15 cellular contexts compared by ENCODE assay signal in the genomic region with DNA sequence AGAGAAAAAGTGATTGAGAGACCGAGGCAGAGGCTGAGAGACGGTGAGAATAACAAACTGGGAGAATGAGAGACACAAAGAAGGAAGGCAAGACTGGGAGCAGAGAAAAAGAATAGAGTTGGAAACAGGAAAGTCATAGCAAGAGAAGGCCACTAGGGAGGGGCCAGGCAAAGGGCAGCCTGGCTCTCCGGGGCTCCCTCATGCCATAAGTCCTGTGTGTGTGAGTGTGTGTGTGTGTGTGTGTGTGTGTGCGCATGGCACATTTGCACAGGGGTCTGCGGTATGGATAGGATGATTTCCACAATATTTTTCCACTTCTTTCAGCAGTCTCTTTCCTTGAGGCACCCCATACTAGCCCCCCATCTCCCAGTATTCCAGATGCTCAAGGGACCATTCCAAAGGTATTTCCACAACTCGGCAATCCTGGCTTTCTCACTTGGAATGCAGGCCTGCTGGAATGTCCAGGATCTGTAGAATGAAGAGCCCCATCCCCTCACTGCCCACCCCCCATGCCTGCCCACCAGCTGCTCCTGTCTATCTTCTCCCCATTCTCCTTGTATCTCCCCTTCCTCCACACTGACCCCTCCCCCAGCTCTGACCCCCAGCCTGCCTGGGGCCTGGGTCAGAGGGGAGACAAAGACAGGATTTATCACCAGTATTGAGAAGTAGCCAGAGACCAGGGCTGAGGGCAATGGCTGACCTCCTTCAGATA. TPM values are rescaled to one million over a fixed set of nuclear protein-coding genes. Genes with fewer than 3 reads are reported as not detected.
DNase-seq lines count a peak whose midpoint lies in the region; ATAC-seq and TF ChIP-seq lines count a peak whose summit lies in the region.
"Had no signal": no experiment of that assay in that cellular context is flagged by ENCODE, and none has a peak within 500 bp of the region (broad histone marks: within the 10 kb centered on the region; RNA-seq: fewer than 3 reads in every experiment).

No MANE protein-coding gene starts in this region.

- no peak for TF ChIP-seq EP300 in ovary (IDR thresholded peaks at IDR 0.05)

- peaks cover 41% of the 10 kb centered on the region for H3K4me1 ChIP-seq in endodermal cell (ENCODE audit: control insufficient read depth, insufficient read depth, low read length)
- peaks cover 20% of the 10 kb centered on the region for H3K4me1 ChIP-seq in ovary (ENCODE audit: insufficient read depth)
- peaks cover 24% of the 10 kb centered on the region for H3K4me1 ChIP-seq in psoas muscle
- H3K4me1 ChIP-seq in heart right ventricle: peaks cover 4 to 59% (median 33%) of the 10 kb centered on the region in 9 donors

- TF ChIP-seq CTCF in CD4-positive, alpha-beta T cell (IDR thresholded peaks at IDR 0.05): no peak
- TF ChIP-seq CTCF in endodermal cell (conservative IDR thresholded peaks at IDR 0.05) (peak; percentile 62), ovary (IDR thresholded peaks at IDR 0.05) (no peak), omental fat pad (IDR thresholded peaks at IDR 0.05) (no peak), psoas muscle (IDR thresholded peaks at IDR 0.05) (no peak), heart right ventricle (IDR thresholded peaks at IDR 0.05) (no peak)

- TF ChIP-seq POLR2A in ovary (IDR thresholded peaks at IDR 0.05): no peak

- peaks cover 18% of the 10 kb centered on the region for H3K4me1 Mint-ChIP-seq in CD4-positive, alpha-beta T cell (ENCODE audit: low read depth)
- peaks cover 43% of the 10 kb centered on the region for H3K4me1 Mint-ChIP-seq in endodermal cell

- no peak overlapping the region for H3K27ac ChIP-seq in CD4-positive, alpha-beta T cell (ENCODE audit: low read depth, low read length)
- H3K27ac ChIP-seq in endodermal cell (ENCODE audit: low read depth, low read length): peak overlapping the region; percentile 86
- peak overlapping the region; percentile 24 to 88 for H3K27ac ChIP-seq in ovary
- H3K27ac ChIP-seq in psoas muscle: no peak overlapping the region
- no peak overlapping the region for H3K27ac ChIP-seq in heart right ventricle

- no peaks in the 10 kb centered on the region for H3K9me3 ChIP-seq in CD4-positive, alpha-beta T cell (ENCODE audit: control insufficient read depth, low read length)
- H3K9me3 ChIP-seq in endodermal cell (ENCODE audit: control insufficient read depth, low read length) (no peaks in the 10 kb centered on the region), ovary (no peaks in the 10 kb centered on the region), psoas muscle (no peaks in the 10 kb centered on the region), heart right ventricle (no peaks in the 10 kb centered on the region)
- H3K9me3 ChIP-seq: Caco-2 had no signal

- POLR2A ChIA-PET in CD4-positive, alpha-beta T cell (lab: Charles Lee): no interaction called here

- peaks cover 14% of the 10 kb centered on the region for H3K36me3 ChIP-seq in endodermal cell (ENCODE audit: control insufficient read depth, insufficient read depth, low read length)
- H3K36me3 ChIP-seq in ovary: no peaks in the 10 kb centered on the region
- H3K36me3 ChIP-seq in psoas muscle (ENCODE audit: insufficient read depth in 1 of 2, low read depth in 1 of 2): peaks cover 5 to 13% of the 10 kb centered on the region in 2 donors
- peaks cover 0 to 21% (median 8%) of the 10 kb centered on the region in 9 donors for H3K36me3 ChIP-seq in heart right ventricle

- peak overlapping the region; percentile 8 for H3K4me3 Mint-ChIP-seq in CD4-positive, alpha-beta T cell
- no peak overlapping the region for H3K4me3 Mint-ChIP-seq in endodermal cell

- DNase-seq in CD4-positive, alpha-beta T cell: no peak
- peak; percentile 41 for DNase-seq in NCI-H69 (lab: John Stamatoyannopoulos, UW)
- peak; percentile 72 for DNase-seq in endodermal cell
- no peak for DNase-seq in ovary
- DNase-seq in NCI-H748 (lab: John Stamatoyannopoulos, UW; ENCODE audit: unreplicated experiment): no peak
- DNase-seq in omental fat pad (ENCODE audit: low spot score): no peak
- no peak for DNase-seq in psoas muscle
- DNase-seq in heart right ventricle: no peak
- DNase-seq: activated CD8-positive, alpha-beta memory T cell treated with anti-CD3 and anti-CD28 coated beads, Interleukin-2, amount 50 U/mL, for 48 hours; Caco-2; NCI-H1092; NCI-H510A; SIG-M5 had no signal

- no peak for ATAC-seq in CD4-positive, alpha-beta T cell (ENCODE audit: poor library complexity)
- ATAC-seq in omental fat pad (ENCODE audit: low FRiP score) (no peak), psoas muscle (no peak), heart right ventricle (no peak)

- WGBS in endodermal cell (ENCODE audit: insufficient coverage in 1 of 2, insufficient read length in 1 of 2), 2 experiments: 58 to 73% methylated on average over 4 to 5 of the region's 6 CpGs
- WGBS in ovary, 3 donors: 68 to 77% (median 69%) methylated on average over 6 of the region's 6 CpGs
- WGBS in psoas muscle, 3 donors: 71 to 84% (median 78%) methylated on average over 6 of the region's 6 CpGs
- 64 to 68% methylated on average over 6 of the region's 6 CpGs for WGBS in heart right ventricle, 2 donors

- H3K27me3 Mint-ChIP-seq in CD4-positive, alpha-beta T cell: no peaks in the 10 kb centered on the region
- H3K27me3 Mint-ChIP-seq in endodermal cell (ENCODE audit: insufficient read depth): no peaks in the 10 kb centered on the region

- no peaks in the 10 kb centered on the region for H3K27me3 ChIP-seq in CD4-positive, alpha-beta T cell (ENCODE audit: control insufficient read depth, insufficient read depth, low read length)
- no peaks in the 10 kb centered on the region for H3K27me3 ChIP-seq in endodermal cell (ENCODE audit: control insufficient read depth, insufficient read depth, low read length, poor library complexity, severe bottlenecking)
- H3K27me3 ChIP-seq in ovary: no peaks in the 10 kb centered on the region
- H3K27me3 ChIP-seq in psoas muscle (ENCODE audit: insufficient read depth in 3 of 3, low read length in 2 of 3): no peaks in the 10 kb centered on the region
- H3K27me3 ChIP-seq in heart right ventricle: no peaks in the 10 kb centered on the region

- peak overlapping the region; percentile 7 for H3K27ac Mint-ChIP-seq in CD4-positive, alpha-beta T cell
- H3K27ac Mint-ChIP-seq in endodermal cell: peak overlapping the region; percentile 88

- intact Hi-C loops in CD4-positive, alpha-beta T cell (cut with DNase I, micrococcal nuclease): no loop called here
- intact Hi-C loops in ovary (cut with DNase I) (loop anchor here in 3 of 4 donors (5.0 to 10.0 kb wide), 3 partner anchors 70 to 360 kb away; a partner anchor contains a TSS), psoas muscle (cut with DNase I) (loop anchor here in 1 of 2 donors (5.0 kb wide), 1 partner anchor 368 kb away; a partner anchor contains a TSS), heart right ventricle (cut with DNase I) (loop anchor here in 1 of 10 donors (10.0 kb wide), 1 partner anchor 340 kb away; no protein-coding TSS in a partner anchor)

- no peaks in the 10 kb centered on the region for H3K9me3 Mint-ChIP-seq in CD4-positive, alpha-beta T cell
- no peaks in the 10 kb centered on the region for H3K9me3 Mint-ChIP-seq in endodermal cell

- no peak overlapping the region for H3K9ac ChIP-seq in endodermal cell (ENCODE audit: extremely low read depth, low read length, poor library complexity, severe bottlenecking)

- CTCF ChIA-PET in CD4-positive, alpha-beta T cell (lab: Charles Lee): no interaction called here

- H3K4me3 ChIP-seq in endodermal cell (ENCODE audit: low read length) (no peak overlapping the region), ovary (no peak overlapping the region), psoas muscle (no peak overlapping the region), heart right ventricle (no peak overlapping the region)

- H3K36me3 Mint-ChIP-seq in CD4-positive, alpha-beta T cell (ENCODE audit: low read depth): peaks cover 24% of the 10 kb centered on the region
- H3K36me3 Mint-ChIP-seq in endodermal cell (ENCODE audit: low read depth): peaks cover 8% of the 10 kb centered on the region

RNA-seq across cellular contexts. Expression of a gene that starts 9.0 kb away (rescaled TPM):
- total RNA-seq in CD4-positive, alpha-beta T cell: under 1 TPM; 0.27 to 0.53 TPM
- total RNA-seq in endodermal cell (not detected), ovary (1 to 10 TPM in 2 of 7 donors, under 1 TPM in 5; 0.12 to 3.1 (median 0.43) TPM), omental fat pad (1 to 10 TPM in 3 of 4 donors, not detected in 1; 1.0 to 3.5 (median 2.9) TPM), psoas muscle (under 1 TPM in 1 of 4 donors, not detected in 3; 0.40 TPM), heart right ventricle (1 to 10 TPM in 1 of 10 donors, under 1 TPM in 3, not detected in 6; 0.15 to 2.9 (median 0.25) TPM)
- 0.11 TPM for polyA plus RNA-seq in endodermal cell (2013, experiment 1 of 2)
- not detected for polyA plus RNA-seq in endodermal cell (2013, experiment 2 of 2)
- polyA plus RNA-seq in ovary (under 1 TPM; 0.22 to 0.42 TPM), psoas muscle (under 1 TPM in 1 of 3 donors, not detected in 2; 0.16 TPM), heart right ventricle (under 1 TPM in 1 of 2 donors, not detected in 1; 0.45 TPM)
- total RNA-seq: Caco-2, fibroblast of lung, myocyte had no signal

RNA-seq across cellular contexts. Expression of a gene that starts 29.3 kb away (rescaled TPM):
- total RNA-seq in CD4-positive, alpha-beta T cell: 1 to 10 TPM; 3.8 to 4.7 TPM
- total RNA-seq in endodermal cell (10 to 100 TPM; 10.5 to 16.3 TPM), ovary (10 to 100 TPM in 1 of 7 donors, 1 to 10 TPM in 6; 4.3 to 30.5 (median 6.5) TPM), omental fat pad (10 to 100 TPM in 3 of 4 donors, 1 to 10 TPM in 1; 9.5 to 36.3 (median 21.8) TPM), psoas muscle (10 to 100 TPM; 25.5 to 85.8 (median 68.9) TPM), heart right ventricle (10 to 100 TPM in 2 of 10 donors, 1 to 10 TPM in 8; 3.8 to 19.1 (median 4.8) TPM)
- polyA plus RNA-seq in endodermal cell (2013, experiment 1 of 2): 39.3 TPM
- polyA plus RNA-seq in endodermal cell (2013, experiment 2 of 2): 35.5 TPM
- polyA plus RNA-seq in ovary (1 to 10 TPM; 3.6 to 4.5 TPM), psoas muscle (10 to 100 TPM in 2 of 3 donors, 1 to 10 TPM in 1; 4.9 to 28.0 (median 24.5) TPM), heart right ventricle (10 to 100 TPM in 1 of 2 donors, 1 to 10 TPM in 1; 8.1 to 10.5 TPM)

RNA-seq across cellular contexts. Expression of a gene that starts 30.3 kb away (rescaled TPM):
- total RNA-seq in CD4-positive, alpha-beta T cell: 10 to 100 TPM; 31.2 to 33.9 TPM
- 100 to 1,000 TPM; 153 to 183 TPM for total RNA-seq in endodermal cell
- 138 TPM for polyA plus RNA-seq in endodermal cell (2013, experiment 1 of 2)
- polyA plus RNA-seq in endodermal cell (2013, experiment 2 of 2): 134 TPM
- total RNA-seq in ovary: 100 to 1,000 TPM in 4 of 7 donors, 10 to 100 TPM in 3; 41.7 to 117 (median 108) TPM
- 100 to 1,000 TPM in 1 of 2 donors, 10 to 100 TPM in 1; 79.4 to 219 TPM for polyA plus RNA-seq in ovary
- total RNA-seq in omental fat pad: 100 to 1,000 TPM in 1 of 4 donors, 10 to 100 TPM in 3; 55.5 to 114 (median 81.8) TPM
- total RNA-seq in psoas muscle: 100 to 1,000 TPM in 1 of 4 donors, 10 to 100 TPM in 3; 84.4 to 102 (median 93.0) TPM
- 100 to 1,000 TPM in 1 of 3 donors, 10 to 100 TPM in 2; 77.8 to 131 (median 86.6) TPM for polyA plus RNA-seq in psoas muscle
- total RNA-seq in heart right ventricle: 100 to 1,000 TPM; 111 to 143 (median 131) TPM
- 100 to 1,000 TPM in 1 of 2 donors, 10 to 100 TPM in 1; 64.0 to 152 TPM for polyA plus RNA-seq in heart right ventricle

RNA-seq across cellular contexts. Expression of a gene that starts 54.4 kb away (rescaled TPM):
- under 1 TPM in 1 of 2 experiments, not detected in 1; 0.20 TPM for total RNA-seq in CD4-positive, alpha-beta T cell
- total RNA-seq in endodermal cell (1 to 10 TPM; 2.7 TPM), ovary (under 1 TPM in 5 of 7 donors, not detected in 2; 0.11 to 0.54 (median 0.33) TPM), omental fat pad (10 to 100 TPM in 1 of 4 donors, 1 to 10 TPM in 2, under 1 TPM in 1; 0.72 to 16.9 (median 2.1) TPM), psoas muscle (1 to 10 TPM in 1 of 4 donors, under 1 TPM in 3; 0.30 to 1.6 (median 0.50) TPM), heart right ventricle (1 to 10 TPM in 1 of 10 donors, under 1 TPM in 8, not detected in 1; 0.17 to 1.4 (median 0.50) TPM)
- polyA plus RNA-seq in endodermal cell (2013, experiment 1 of 2): 1.8 TPM
- polyA plus RNA-seq in endodermal cell (2013, experiment 2 of 2): 1.6 TPM
- polyA plus RNA-seq in ovary (under 1 TPM; 0.05 to 0.43 TPM), psoas muscle (under 1 TPM; 0.10 to 0.26 (median 0.18) TPM), heart right ventricle (under 1 TPM in 1 of 2 donors, not detected in 1; 0.28 TPM)

Comparison
In these comparisons a context has a peak if more than half of its experiments do, and no peak if none do; other contexts are left out.
1. DNase-seq: peak in NCI-H69 (single experiment) and endodermal cell (single experiment); none in CD4-positive, alpha-beta T cell (0 of 10), ovary (0 of 5), NCI-H748 (single experiment), omental fat pad (single experiment), psoas muscle (0 of 2) and heart right ventricle (0 of 2).
2. H3K27ac ChIP-seq: peak in endodermal cell (single experiment) and ovary (2 of 2); none in CD4-positive, alpha-beta T cell (single experiment), psoas muscle (single experiment) and heart right ventricle (0 of 10).
3. intact Hi-C loops: an anchor here in ovary (5.0 to 10.0 kb wide); none called in CD4-positive, alpha-beta T cell.